8 cellular contexts compared by ENCODE assay signal in genomic region chr9:111036068-111036789, GRCh38. TPM values are rescaled to one million over a fixed set of nuclear protein-coding genes. Genes with fewer than 3 reads are reported as not detected.
DNase-seq lines count a peak whose midpoint lies in the region; ATAC-seq and TF ChIP-seq lines count a peak whose summit lies in the region.
"Had no signal": no experiment of that assay in that cellular context is flagged by ENCODE, and none has a peak within 500 bp of the region (broad histone marks: within the 10 kb centered on the region; RNA-seq: fewer than 3 reads in every experiment).

No MANE protein-coding gene starts in this region.

- peaks cover 8% of the 10 kb centered on the region for H3K4me1 ChIP-seq in HEK293 (ENCODE audit: control insufficient read depth, insufficient read depth, low read length)
- peaks cover 0 to 17% of the 10 kb centered on the region in 2 donors for H3K4me1 ChIP-seq in adrenal gland (replicated peaks in 1 of 2)
- no peaks in the 10 kb centered on the region for H3K4me1 ChIP-seq in gastrocnemius medialis

- CTCF ChIA-PET in HEK293 (lab: Yijun Ruan, JAX), result interaction anchor here (0.5 to 2.5 kb wide), 23 partner anchors 8 to 1061 kb away, joined by 3 to 13 read pairs (median 4); no protein-coding TSS in a partner anchor

- H3K9me3 ChIP-seq in HEK293 (ENCODE audit: control insufficient read depth, insufficient read depth, low read depth, low read length) (no peaks in the 10 kb centered on the region), adrenal gland (replicated peaks in 1 of 3) (no peaks in the 10 kb centered on the region), gastrocnemius medialis (no peaks in the 10 kb centered on the region)

- POLR2A ChIA-PET in HEK293 (lab: Yijun Ruan, JAX), result interaction anchor here (0.6 to 1.1 kb wide), 5 partner anchors 18 to 1190 kb away, joined by 3 to 5 read pairs (median 4); no protein-coding TSS in a partner anchor

- TF ChIP-seq CTCF in HEK293 (tag by site-specific recombination; IDR thresholded peaks at IDR 0.05) (peak; percentile 70), adrenal gland (IDR thresholded peaks at IDR 0.05) (peak in 4 of 6 experiments; percentile 27 to 54 (median 46)), gastrocnemius medialis (IDR thresholded peaks at IDR 0.05 in 4 of 5, conservative IDR thresholded peaks at IDR 0.05 in 1 of 5) (peak in 1 of 5 experiments; percentile 19)

- H3K27me3 ChIP-seq in adrenal gland, result peaks cover 5% of the 10 kb centered on the region
- peaks cover 21 to 40% (median 37%) of the 10 kb centered on the region in 3 donors for H3K27me3 ChIP-seq in gastrocnemius medialis

- no peaks in the 10 kb centered on the region for H3K36me3 ChIP-seq in HEK293 (ENCODE audit: control insufficient read depth in 2 of 2, insufficient read depth in 1 of 2, low read length in 2 of 2)
- H3K36me3 ChIP-seq in adrenal gland (replicated peaks in 1 of 2), result no peaks in the 10 kb centered on the region
- no peaks in the 10 kb centered on the region for H3K36me3 ChIP-seq in gastrocnemius medialis

- intact Hi-C loops in adrenal gland (cut with DNase I), result no loop called here
- intact Hi-C loops in gastrocnemius medialis (cut with DNase I; ENCODE audit: low total_unique reads), result loop anchor here (5.0 to 10.0 kb wide), 2 partner anchors 261 to 381 kb away; no protein-coding TSS in a partner anchor

- H3K27ac ChIP-seq in HEK293 (ENCODE audit: extremely low read depth, low read depth, low read length) (no peak overlapping the region), adrenal gland (peak overlapping the region in 2 of 5 donors; percentile 82 to 92), gastrocnemius medialis (peak overlapping the region; percentile 57 to 73 (median 69))

- ATAC-seq in gastrocnemius medialis, result peak; percentile 24 to 29
- ATAC-seq in HG03457 (IDR thresholded peaks at IDR 0.05; ENCODE audit: unreplicated experiment), result no peak

- peak overlapping the region; percentile 81 for H3K4me3 ChIP-seq in HEK293 (ENCODE audit: low read depth, low read length)
- H3K4me3 ChIP-seq in adrenal gland, result peak overlapping the region in 1 of 4 donors; percentile 72
- peak overlapping the region; percentile 52 to 57 (median 54) for H3K4me3 ChIP-seq in gastrocnemius medialis

- in situ Hi-C loops in gastrocnemius medialis (cut with MboI; ENCODE audit: low sequenced_read_pairs in 4 of 4), result no loop called here

- DNase-seq in adrenal gland, result peak; percentile 22 to 81 (median 30)
- peak; percentile 70 to 75 for DNase-seq in hippocampal formation (lab: John Stamatoyannopoulos, UW)
- DNase-seq in gastrocnemius medialis, result peak; percentile 38 to 52
- DNase-seq in HuH-7.5 (ENCODE audit: low spot score), result no peak
- DNase-seq in NCI-H226, result no peak

- 13 to 23% (median 20%) methylated on average over 16 of the region's 16 CpGs for WGBS in adrenal gland, 4 donors

- TF ChIP-seq POLR2A in adrenal gland (IDR thresholded peaks at IDR 0.05) (no peak), gastrocnemius medialis (IDR thresholded peaks at IDR 0.05) (no peak)

TF ChIP-seq in HEK293, 187 proteins besides CTCF, POLR2A, EP300 and RAD21:
- TF ChIP-seq ZNF341 (tag by site-specific recombination; IDR thresholded peaks at IDR 0.05; ENCODE audit: low read depth) (peak; percentile 39; the same call in 1 of the 2 replicates), ZNF24 (tag by site-specific recombination; IDR thresholded peaks at IDR 0.05) (no peak), ZNF391 (tag by site-specific recombination; IDR thresholded peaks at IDR 0.05; ENCODE audit: borderline replicate concordance, low read depth) (no peak), ZNF521 (tag by site-specific recombination; IDR thresholded peaks at IDR 0.05) (no peak), EGR2 (tag by site-specific recombination; IDR thresholded peaks at IDR 0.05; ENCODE audit: low read depth) (0 out of 2 replicates have a peak, but pooled peaks have one; percentile 15), ZNF366 (tag by site-specific recombination; conservative IDR thresholded peaks at IDR 0.05) (0 out of 2 replicates have a peak, but pooled peaks have one; percentile 10), PATZ1 (tag by site-specific recombination; IDR thresholded peaks at IDR 0.05) (0 out of 2 replicates have a peak, but pooled peaks have one; percentile 24), HOXD13 (CRISPR knock-in tag; IDR thresholded peaks at IDR 0.05; ENCODE audit: borderline replicate concordance) (no peak), ZBTB17 (tag by site-specific recombination; IDR thresholded peaks at IDR 0.05) (peak; percentile 91), ZBTB26 (tag by site-specific recombination; optimal IDR thresholded peaks at IDR 0.05) (peak; percentile 19), ZNF580 (tag by site-specific recombination; IDR thresholded peaks at IDR 0.05) (peak; percentile 71; the same call in 1 of the 2 replicates), ZNF654 (tag by site-specific recombination; IDR thresholded peaks at IDR 0.05; ENCODE audit: low read depth) (peak; percentile 53), ZBTB48 (tag by site-specific recombination; IDR thresholded peaks at IDR 0.05) (no peak)

RNA-seq across cellular contexts. Expression of gene LPAR1, which starts 2.0 kb away (rescaled TPM):
- total RNA-seq in adrenal gland (10 to 100 TPM; 19.3 to 65.2 (median 25.4) TPM), gastrocnemius medialis (10 to 100 TPM in 2 of 4 donors, 1 to 10 TPM in 2; 5.5 to 20.2 (median 13.2) TPM)
- polyA plus RNA-seq in adrenal gland, result 10 to 100 TPM in 2 of 3 donors, 1 to 10 TPM in 1; 9.6 to 20.1 (median 12.0) TPM
- total RNA-seq: T-helper 2 cell treated with Interferon-gamma antibody and Interleukin-4, amounts not matched to agents 100 ng/mL and 5 ng/mL, for 36 hours had no signal

Comparison
In these comparisons a context has a peak if more than half of its experiments do, and no peak if none do; other contexts are left out.
1. DNase-seq: peak in adrenal gland (7 of 7), hippocampal formation (2 of 2) and gastrocnemius medialis (2 of 2); none in HuH-7.5 (single experiment) and NCI-H226 (single experiment).